Comparison of ENCODE assay signal across 27 cellular contexts in genomic region chr2:235042576-235043515, GRCh38.
"Had no signal": no experiment of that assay in that cellular context is flagged by ENCODE, and none has a peak within 500 bp of the region (broad histone marks: within the 10 kb centered on the region; RNA-seq: fewer than 3 reads in every experiment).

No MANE protein-coding gene starts in this region.

- H3K27me3 ChIP-seq: ascending aorta, body of pancreas had no signal

- H3K9me3 Mint-ChIP-seq: activated B cell treated with CpG ODN at 0.5 μM for 24 hours; activated CD4-positive, alpha-beta T cell treated with anti-CD3 and anti-CD28 coated beads, Interleukin-2, amount 10 ng/mL, durations not matched to agents 24 days and 14 days; activated naive CD4-positive, alpha-beta T cell treated with anti-CD3 and anti-CD28 coated beads, Interleukin-2, amount 50 U/mL, for 24 hours; activated T-cell treated with anti-CD3 and anti-CD28 coated beads, Interleukin-2, amount 50 U/mL, for 24 hours; activated T-helper 1 cell treated with anti-CD3 and anti-CD28 coated beads, Interleukin-12 subunit alpha, Interleukin-12 subunit beta, Interleukin-2, Interleukin-4 antibody, amounts not matched to agents 30 ng/mL and 10 ng/mL and 1 ng/mL, durations not matched to agents 14 hours and 24 hours and 36 hours; T-helper 1 cell treated with Interleukin-12 subunit alpha and Interleukin-12 subunit beta and Interleukin-4 antibody, amounts not matched to agents 30 μg/mL and 1 μg/mL, for 36 hours had no signal

- DNase-seq: activated B cell treated with CpG ODN at 0.5 μM for 24 hours; activated CD4-positive, alpha-beta T cell treated with anti-CD3 and anti-CD28 coated beads for 1 hour; activated CD4-positive, alpha-beta T cell treated with anti-CD3 and anti-CD28 coated beads, Interleukin-2, amount 10 ng/mL, durations not matched to agents 24 days and 14 days; activated CD4-positive, alpha-beta T cell treated with anti-CD3 and anti-CD28 coated beads, Interleukin-2, amount 50 U/mL, for 48 hours; activated CD8-positive, alpha-beta memory T cell treated with anti-CD3 and anti-CD28 coated beads, Interleukin-2, amount 10 ng/mL, durations not matched to agents 7 days and 5 days; activated effector memory CD4-positive, alpha-beta T cell treated with Interleukin-2 at 50 U/mL for 16 hours; activated naive CD4-positive, alpha-beta T cell; activated T-cell treated with anti-CD3 and anti-CD28 coated beads, Interleukin-2, amount 50 U/mL, for 24 hours; MV-4-11; NCI-H1092 treated with DMSO at 0.1 percent for 48 hours; NCI-H1417 treated with DMSO at 0.1 percent for 48 hours; NCI-H1694; NCI-H2029; NCI-H2107; NCI-H2171 treated with DMSO at 0.1 percent for 48 hours; NCI-H226; NCI-H526; NCI-H774; RPMI8226; SHP77; T-helper 9 cell had no signal

- H3K4me1 ChIP-seq: ascending aorta had no signal

- H3K4me3 Mint-ChIP-seq: activated B cell treated with CpG ODN at 0.5 μM for 24 hours; activated CD4-positive, alpha-beta T cell treated with anti-CD3 and anti-CD28 coated beads, Interleukin-2, amount 10 ng/mL, durations not matched to agents 24 days and 14 days; activated CD8-positive, alpha-beta memory T cell treated with anti-CD3 and anti-CD28 coated beads, Interleukin-2, amount 10 ng/mL, durations not matched to agents 7 days and 5 days; activated naive CD4-positive, alpha-beta T cell treated with anti-CD3 and anti-CD28 coated beads, Interleukin-2, amount 50 U/mL, for 24 hours; activated T-cell treated with anti-CD3 and anti-CD28 coated beads, Interleukin-2, amount 50 U/mL, for 24 hours; activated T-helper 1 cell treated with anti-CD3 and anti-CD28 coated beads, Interleukin-12 subunit alpha, Interleukin-12 subunit beta, Interleukin-2, Interleukin-4 antibody, amounts not matched to agents 30 ng/mL and 10 ng/mL and 1 ng/mL, durations not matched to agents 14 hours and 24 hours and 36 hours; T-helper 1 cell treated with Interleukin-12 subunit alpha and Interleukin-12 subunit beta and Interleukin-4 antibody, amounts not matched to agents 30 μg/mL and 1 μg/mL, for 36 hours had no signal

- H3K27me3 Mint-ChIP-seq: activated B cell treated with CpG ODN at 0.5 μM for 24 hours had no signal

- H3K27ac ChIP-seq: ascending aorta had no signal

- H3K9me3 ChIP-seq: ascending aorta, body of pancreas had no signal

- H3K27ac Mint-ChIP-seq: activated CD4-positive, alpha-beta T cell treated with anti-CD3 and anti-CD28 coated beads, Interleukin-2, amount 10 ng/mL, durations not matched to agents 24 days and 14 days; activated CD8-positive, alpha-beta memory T cell treated with anti-CD3 and anti-CD28 coated beads, Interleukin-2, amount 10 ng/mL, durations not matched to agents 7 days and 5 days; activated naive CD4-positive, alpha-beta T cell treated with anti-CD3 and anti-CD28 coated beads, Interleukin-2, amount 50 U/mL, for 24 hours; activated T-cell treated with anti-CD3 and anti-CD28 coated beads, Interleukin-2, amount 50 U/mL, for 24 hours; activated T-helper 1 cell treated with anti-CD3 and anti-CD28 coated beads, Interleukin-12 subunit alpha, Interleukin-12 subunit beta, Interleukin-2, Interleukin-4 antibody, amounts not matched to agents 30 ng/mL and 10 ng/mL and 1 ng/mL, durations not matched to agents 14 hours and 24 hours and 36 hours; T-helper 1 cell treated with Interleukin-12 subunit alpha and Interleukin-12 subunit beta and Interleukin-4 antibody, amounts not matched to agents 30 μg/mL and 1 μg/mL, for 36 hours had no signal

- H3K4me3 ChIP-seq: ascending aorta, body of pancreas, K562 had no signal

- ATAC-seq: activated CD8-positive, alpha-beta memory T cell treated with anti-CD3 and anti-CD28 coated beads, Interleukin-2, amount 10 ng/mL, durations not matched to agents 7 days and 5 days; body of pancreas; K562 had no signal
